Comparison of ENCODE assay signal across 8 cellular contexts in the genomic region with DNA sequence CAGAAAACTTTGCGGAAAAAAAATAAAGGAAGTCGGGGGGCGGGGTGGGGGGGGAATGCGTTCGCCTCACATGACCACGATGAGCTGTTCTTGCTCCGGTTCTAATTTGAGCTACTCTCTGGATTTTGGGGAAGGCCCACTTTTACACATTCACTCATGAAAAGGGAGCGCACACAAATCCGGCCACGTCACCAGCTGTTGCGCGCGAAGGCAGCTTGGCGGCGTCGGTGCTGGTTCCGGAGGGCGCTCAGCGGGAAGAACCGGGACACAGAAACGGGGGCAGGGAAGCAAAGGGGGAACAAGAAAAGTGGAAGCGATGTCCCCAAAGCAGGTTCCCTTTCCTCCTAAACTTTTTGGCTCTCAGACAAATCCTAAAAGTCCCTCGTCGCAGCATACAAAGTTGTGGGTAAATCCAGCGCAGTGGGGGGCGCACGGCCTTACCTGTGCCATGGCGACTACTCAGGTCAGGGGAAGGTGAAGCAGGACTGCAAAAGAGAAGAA. TPM values are rescaled to one million over a fixed set of nuclear protein-coding genes. Genes with fewer than 3 reads are reported as not detected.
DNase-seq lines count a peak whose midpoint lies in the region; ATAC-seq and TF ChIP-seq lines count a peak whose summit lies in the region.

No MANE protein-coding gene starts in this region.

- peaks cover 0 to 26% of the 10 kb centered on the region in 2 experiments; a peak in 2 of 3 replicates for H3K36me3 ChIP-seq in HEK293 (ENCODE audit: control insufficient read depth in 2 of 2, insufficient read depth in 1 of 2, low read length in 2 of 2)
- H3K36me3 ChIP-seq in endocrine pancreas (ENCODE audit: control insufficient read depth, insufficient read depth, low read length) = no peaks in the 10 kb centered on the region
- H3K36me3 ChIP-seq in mesendoderm (ENCODE audit: control insufficient read depth, insufficient read depth, low read length) = no peaks in the 10 kb centered on the region

- no peak overlapping the region for H3K23ac ChIP-seq in mesendoderm (ENCODE audit: low read length)

- no peaks in the 10 kb centered on the region for H3K9me3 ChIP-seq in HEK293 (ENCODE audit: control insufficient read depth, insufficient read depth, low read depth, low read length)
- H3K9me3 ChIP-seq in endocrine pancreas (ENCODE audit: control insufficient read depth, low read length) = no peaks in the 10 kb centered on the region

- peak overlapping the region; percentile 86 for H3K27ac ChIP-seq in HEK293 (ENCODE audit: extremely low read depth, low read depth, low read length)
- peak overlapping the region; percentile 94 for H3K27ac ChIP-seq in mesendoderm (ENCODE audit: low read depth, low read length)

- TF ChIP-seq CTCF in HEK293 (tag by site-specific recombination; IDR thresholded peaks at IDR 0.05) = no peak

- H3K4me1 Mint-ChIP-seq in activated CD8-positive, alpha-beta T cell treated with anti-CD3 and anti-CD28 coated beads, Interleukin-2, amount 10 ng/mL, durations not matched to agents 7 days and 5 days (ENCODE audit: low read depth) = peaks cover 35% of the 10 kb centered on the region

- H2BK15ac ChIP-seq in mesendoderm (replicated peaks; ENCODE audit: low read depth) = no peak overlapping the region

- no peak overlapping the region for H2AK5ac ChIP-seq in mesendoderm (ENCODE audit: low read length)

- H3K4me2 ChIP-seq in mesendoderm (ENCODE audit: low read length) = peak overlapping the region; percentile 43

- no peak overlapping the region for H3K4ac ChIP-seq in mesendoderm (ENCODE audit: low read depth, low read length)

- peak overlapping the region; percentile 88 for H3K18ac ChIP-seq in mesendoderm (ENCODE audit: low read length)

- peaks cover 3% of the 10 kb centered on the region for H3K79me1 ChIP-seq in mesendoderm (ENCODE audit: low read length)

- no peak overlapping the region for H2BK120ac ChIP-seq in mesendoderm (ENCODE audit: low read depth, low read length)

- peak overlapping the region; percentile 37 for H2BK5ac ChIP-seq in mesendoderm (ENCODE audit: low read length)

- H3K9ac ChIP-seq in endocrine pancreas (ENCODE audit: control insufficient read depth, insufficient read depth, low read length) = peak overlapping the region; percentile 99
- H3K9ac ChIP-seq in mesendoderm (ENCODE audit: low read length) = peak overlapping the region; percentile 93

- H3K27me3 ChIP-seq in endocrine pancreas (ENCODE audit: control insufficient read depth, insufficient read depth, low read length) (no peaks in the 10 kb centered on the region), mesendoderm (ENCODE audit: insufficient read depth, low read length, poor library complexity) (no peaks in the 10 kb centered on the region)

- H4K5ac ChIP-seq in mesendoderm (ENCODE audit: low read length) = no peak overlapping the region

- H3K27ac Mint-ChIP-seq in activated CD8-positive, alpha-beta T cell treated with anti-CD3 and anti-CD28 coated beads, Interleukin-2, amount 10 ng/mL, durations not matched to agents 7 days and 5 days = peak overlapping the region; percentile 98

- no CpG with 5 or more reads among the region's 28 CpGs for whole genome bisulfite sequencing in mesendoderm (ENCODE audit: extremely low coverage, insufficient coverage, low lambda C conversion rate)

- CTCF ChIA-PET in HEK293 (lab: Yijun Ruan, JAX) = interaction anchor here (0.7 to 1.0 kb wide), 2 partner anchors 16 to 50 kb away, joined by 3 read pairs; no protein-coding TSS in a partner anchor
- CTCF ChIA-PET in activated CD8-positive, alpha-beta T cell treated with anti-CD3 and anti-CD28 coated beads, Interleukin-2, amount 10 ng/mL, durations not matched to agents 7 days and 5 days (lab: Charles Lee) = interaction anchor here (0.7 to 2.2 kb wide), 5 partner anchors 8 to 29 kb away, joined by 3 to 14 read pairs (median 3); no protein-coding TSS in a partner anchor

- peaks cover 32% of the 10 kb centered on the region for H3K27me3 Mint-ChIP-seq in activated CD8-positive, alpha-beta T cell treated with anti-CD3 and anti-CD28 coated beads, Interleukin-2, amount 10 ng/mL, durations not matched to agents 7 days and 5 days (ENCODE audit: low read depth)

- H4K8ac ChIP-seq in mesendoderm (ENCODE audit: low read depth, low read length) = no peak overlapping the region

- no peaks in the 10 kb centered on the region for H3K9me3 Mint-ChIP-seq in activated CD8-positive, alpha-beta T cell treated with anti-CD3 and anti-CD28 coated beads, Interleukin-2, amount 10 ng/mL, durations not matched to agents 7 days and 5 days (ENCODE audit: insufficient read depth)

- DNase-seq in EL (peak; percentile 82), NCI-H2227 treated with DMSO at 0.1 percent for 48 hours (lab: John Stamatoyannopoulos, UW) (peak; percentile 30), mesendoderm (peak; percentile 57)
- peak; percentile 70 for DNase-seq in activated CD8-positive, alpha-beta T cell treated with anti-CD3 and anti-CD28 coated beads, Interleukin-2, amount 10 ng/mL, durations not matched to agents 7 days and 5 days
- peak; percentile 15 for DNase-seq in stimulated activated CD8-positive, alpha-beta memory T cell treated with anti-CD3 and anti-CD28 coated beads, Interleukin-15, amount 100 ng/mL, for 1 hour (ENCODE audit: low read depth)

- peaks cover 26% of the 10 kb centered on the region for H3K79me2 ChIP-seq in mesendoderm (ENCODE audit: control insufficient read depth, insufficient read depth, low read length)

- H3K4me3 Mint-ChIP-seq in activated CD8-positive, alpha-beta T cell treated with anti-CD3 and anti-CD28 coated beads, Interleukin-2, amount 10 ng/mL, durations not matched to agents 7 days and 5 days = peak overlapping the region; percentile 97

- peak overlapping the region; percentile 77 for H3K4me3 ChIP-seq in HEK293 (ENCODE audit: low read depth, low read length)
- peak overlapping the region; percentile 91 for H3K4me3 ChIP-seq in endocrine pancreas (ENCODE audit: control insufficient read depth, insufficient read depth, low read length)
- H3K4me3 ChIP-seq in mesendoderm (ENCODE audit: low read length) = peak overlapping the region; percentile 96

- H3K36me3 Mint-ChIP-seq in activated CD8-positive, alpha-beta T cell treated with anti-CD3 and anti-CD28 coated beads, Interleukin-2, amount 10 ng/mL, durations not matched to agents 7 days and 5 days (ENCODE audit: low read depth) = peaks cover 17% of the 10 kb centered on the region

- POLR2A ChIA-PET in HEK293 (lab: Yijun Ruan, JAX) = interaction anchor here (1.1 to 2.0 kb wide), 7 partner anchors 9 to 120 kb away, joined by 3 to 27 read pairs (median 7); no protein-coding TSS in a partner anchor
- POLR2A ChIA-PET in activated CD8-positive, alpha-beta T cell treated with anti-CD3 and anti-CD28 coated beads, Interleukin-2, amount 10 ng/mL, durations not matched to agents 7 days and 5 days (lab: Charles Lee) = interaction anchor here (0.6 to 1.8 kb wide), 5 partner anchors 9 to 128 kb away, joined by 3 to 9 read pairs (median 3); no protein-coding TSS in a partner anchor

- H3K56ac ChIP-seq in mesendoderm (ENCODE audit: low read length) = peak overlapping the region; percentile 93

- peak; percentile 27 for ATAC-seq in activated CD8-positive, alpha-beta T cell treated with anti-CD3 and anti-CD28 coated beads, Interleukin-2, amount 10 ng/mL, durations not matched to agents 7 days and 5 days
- ATAC-seq in HG03139 (IDR thresholded peaks at IDR 0.05; ENCODE audit: unreplicated experiment) = no peak

- H3K4me1 ChIP-seq in HEK293 (ENCODE audit: control insufficient read depth, insufficient read depth, low read length) = peaks cover 6% of the 10 kb centered on the region
- peaks cover 16% of the 10 kb centered on the region for H3K4me1 ChIP-seq in endocrine pancreas (ENCODE audit: control insufficient read depth, insufficient read depth, low read length)
- H3K4me1 ChIP-seq in mesendoderm (ENCODE audit: control insufficient read depth, low read depth, low read length) = peaks cover 5% of the 10 kb centered on the region

TF ChIP-seq in HEK293, 187 proteins besides CTCF, POLR2A, EP300 and RAD21 (continues in another document):
- TF ChIP-seq GLIS1 (tag by site-specific recombination; IDR thresholded peaks at IDR 0.05) = peak; percentile 45; the same call in 1 of the 2 replicates
- TF ChIP-seq WT1 (tag by site-specific recombination; IDR thresholded peaks at IDR 0.05) = no peak
- TF ChIP-seq, protein P1, sequence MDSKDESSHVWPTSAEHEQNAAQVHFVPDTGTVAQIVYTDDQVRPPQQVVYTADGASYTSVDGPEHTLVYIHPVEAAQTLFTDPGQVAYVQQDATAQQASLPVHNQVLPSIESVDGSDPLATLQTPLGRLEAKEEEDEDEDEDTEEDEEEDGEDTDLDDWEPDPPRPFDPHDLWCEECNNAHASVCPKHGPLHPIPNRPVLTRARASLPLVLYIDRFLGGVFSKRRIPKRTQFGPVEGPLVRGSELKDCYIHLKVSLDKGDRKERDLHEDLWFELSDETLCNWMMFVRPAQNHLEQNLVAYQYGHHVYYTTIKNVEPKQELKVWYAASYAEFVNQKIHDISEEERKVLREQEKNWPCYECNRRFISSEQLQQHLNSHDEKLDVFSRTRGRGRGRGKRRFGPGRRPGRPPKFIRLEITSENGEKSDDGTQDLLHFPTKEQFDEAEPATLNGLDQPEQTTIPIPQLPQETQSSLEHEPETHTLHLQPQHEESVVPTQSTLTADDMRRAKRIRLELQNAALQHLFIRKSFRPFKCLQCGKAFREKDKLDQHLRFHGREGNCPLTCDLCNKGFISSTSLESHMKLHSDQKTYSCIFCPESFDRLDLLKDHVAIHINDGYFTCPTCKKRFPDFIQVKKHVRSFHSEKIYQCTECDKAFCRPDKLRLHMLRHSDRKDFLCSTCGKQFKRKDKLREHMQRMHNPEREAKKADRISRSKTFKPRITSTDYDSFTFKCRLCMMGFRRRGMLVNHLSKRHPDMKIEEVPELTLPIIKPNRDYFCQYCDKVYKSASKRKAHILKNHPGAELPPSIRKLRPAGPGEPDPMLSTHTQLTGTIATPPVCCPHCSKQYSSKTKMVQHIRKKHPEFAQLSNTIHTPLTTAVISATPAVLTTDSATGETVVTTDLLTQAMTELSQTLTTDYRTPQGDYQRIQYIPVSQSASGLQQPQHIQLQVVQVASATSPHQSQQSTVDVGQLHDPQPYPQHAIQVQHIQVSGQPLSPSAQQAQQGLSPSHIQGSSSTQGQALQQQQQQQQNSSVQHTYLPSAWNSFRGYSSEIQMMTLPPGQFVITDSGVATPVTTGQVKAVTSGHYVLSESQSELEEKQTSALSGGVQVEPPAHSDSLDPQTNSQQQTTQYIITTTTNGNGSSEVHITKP (tag by site-specific recombination; IDR thresholded peaks at IDR 0.05) = no peak
- no peak for TF ChIP-seq ZSCAN30 (tag by site-specific recombination; IDR thresholded peaks at IDR 0.05)

RNA-seq across cellular contexts. Expression of a gene that starts 0.6 kb away (rescaled TPM):
- 100 to 1,000 TPM; 145 to 147 TPM for total RNA-seq in activated CD8-positive, alpha-beta T cell treated with anti-CD3 and anti-CD28 coated beads, Interleukin-2, amount 10 ng/mL, durations not matched to agents 7 days and 5 days
- 218 TPM for polyA plus RNA-seq in mesendoderm (2013, experiment 1 of 2)
- 225 TPM for polyA plus RNA-seq in mesendoderm (2013, experiment 2 of 2)

Comparison
In these comparisons a context has a peak if more than half of its experiments do, and no peak if none do; other contexts are left out.
1. DNase-seq: peak in every context shown above with its lines; median percentile 82 in EL; 70 in activated CD8-positive, alpha-beta T cell treated with anti-CD3 and anti-CD28 coated beads, Interleukin-2, amount 10 ng/mL, durations not matched to agents 7 days and 5 days; 57 in mesendoderm; 30 in NCI-H2227 treated with DMSO at 0.1 percent for 48 hours; 15 in stimulated activated CD8-positive, alpha-beta memory T cell treated with anti-CD3 and anti-CD28 coated beads, Interleukin-15, amount 100 ng/mL, for 1 hour.